1 cellular context compared by ENCODE assay signal in the genomic region with DNA sequence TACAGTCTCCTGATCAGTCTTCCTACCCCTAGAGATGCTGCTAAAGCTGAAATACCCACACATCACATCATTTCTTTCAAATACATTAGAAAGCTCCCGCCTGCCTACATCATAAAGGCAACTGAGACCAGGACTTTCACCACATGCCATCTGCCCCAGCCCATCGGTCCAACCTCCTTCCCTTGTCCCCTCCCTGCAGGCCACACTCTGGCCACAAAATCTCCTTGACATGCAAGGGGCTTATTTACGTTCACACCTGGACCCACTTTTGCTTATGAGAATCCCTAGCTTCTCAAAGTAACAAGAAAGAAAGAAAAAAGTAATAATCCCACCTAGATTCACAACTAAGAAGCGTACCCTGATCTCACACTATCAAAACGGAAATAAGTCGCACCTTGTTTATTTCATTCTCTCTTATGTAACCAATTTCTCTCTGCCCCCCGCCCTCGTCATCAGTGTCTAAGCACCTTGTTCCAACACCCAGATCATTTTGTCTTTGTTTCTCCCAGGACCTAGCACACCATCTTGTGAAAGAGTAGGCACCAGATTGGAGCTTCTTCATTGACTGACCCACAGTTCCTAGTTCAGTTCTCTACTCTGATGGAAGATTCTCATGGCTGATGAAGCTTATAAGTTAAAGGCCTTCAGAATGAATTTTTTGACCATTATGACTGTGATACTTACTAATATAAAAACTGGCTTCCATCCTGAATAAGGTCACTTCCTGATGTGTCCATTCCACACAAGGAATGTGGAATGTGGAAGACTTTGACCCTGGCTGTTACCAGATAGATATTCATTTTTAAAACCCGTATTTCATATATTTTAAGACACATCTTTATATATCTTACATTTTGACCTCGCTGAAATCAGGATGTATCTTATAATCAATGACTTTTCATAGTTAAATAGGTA.
TF ChIP-seq lines count a peak whose summit lies in the region.

No MANE protein-coding gene starts in this region.

TF ChIP-seq in HepG2, 621 proteins besides CTCF, POLR2A, EP300 and RAD21:
- TF ChIP-seq, protein P1, sequence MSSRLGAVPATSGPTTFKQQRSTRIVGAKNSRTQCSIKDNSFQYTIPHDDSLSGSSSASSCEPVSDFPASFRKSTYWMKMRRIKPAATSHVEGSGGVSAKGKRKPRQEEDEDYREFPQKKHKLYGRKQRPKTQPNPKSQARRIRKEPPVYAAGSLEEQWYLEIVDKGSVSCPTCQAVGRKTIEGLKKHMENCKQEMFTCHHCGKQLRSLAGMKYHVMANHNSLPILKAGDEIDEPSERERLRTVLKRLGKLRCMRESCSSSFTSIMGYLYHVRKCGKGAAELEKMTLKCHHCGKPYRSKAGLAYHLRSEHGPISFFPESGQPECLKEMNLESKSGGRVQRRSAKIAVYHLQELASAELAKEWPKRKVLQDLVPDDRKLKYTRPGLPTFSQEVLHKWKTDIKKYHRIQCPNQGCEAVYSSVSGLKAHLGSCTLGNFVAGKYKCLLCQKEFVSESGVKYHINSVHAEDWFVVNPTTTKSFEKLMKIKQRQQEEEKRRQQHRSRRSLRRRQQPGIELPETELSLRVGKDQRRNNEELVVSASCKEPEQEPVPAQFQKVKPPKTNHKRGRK (CRISPR knock-in tag; IDR thresholded peaks at IDR 0.05) = no peak
- TF ChIP-seq TEAD3 (CRISPR knock-in tag; optimal IDR thresholded peaks at IDR 0.05; ENCODE audit: borderline replicate concordance) (peak; percentile 49), ZNF629 (CRISPR knock-in tag; conservative IDR thresholded peaks at IDR 0.05) (0 out of 2 replicates have a peak, but pooled peaks have one; percentile 21), SP4 (CRISPR knock-in tag; IDR thresholded peaks at IDR 0.05) (no peak), ZNF546 (CRISPR knock-in tag; conservative IDR thresholded peaks at IDR 0.05) (0 out of 2 replicates have a peak, but pooled peaks have one; percentile 8)
- TF ChIP-seq, protein P2, sequence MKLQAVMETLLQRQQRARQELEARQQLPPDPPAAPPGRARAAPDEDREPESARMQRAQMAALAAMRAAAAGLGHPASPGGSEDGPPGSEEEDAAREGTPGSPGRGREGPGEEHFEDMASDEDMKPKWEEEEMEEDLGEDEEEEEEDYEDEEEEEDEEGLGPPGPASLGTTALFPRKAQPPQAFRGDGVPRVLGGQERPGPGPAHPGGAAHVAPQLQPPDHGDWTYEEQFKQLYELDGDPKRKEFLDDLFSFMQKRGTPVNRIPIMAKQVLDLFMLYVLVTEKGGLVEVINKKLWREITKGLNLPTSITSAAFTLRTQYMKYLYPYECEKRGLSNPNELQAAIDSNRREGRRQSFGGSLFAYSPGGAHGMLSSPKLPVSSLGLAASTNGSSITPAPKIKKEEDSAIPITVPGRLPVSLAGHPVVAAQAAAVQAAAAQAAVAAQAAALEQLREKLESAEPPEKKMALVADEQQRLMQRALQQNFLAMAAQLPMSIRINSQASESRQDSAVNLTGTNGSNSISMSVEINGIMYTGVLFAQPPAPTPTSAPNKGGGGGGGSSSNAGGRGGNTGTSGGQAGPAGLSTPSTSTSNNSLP (IDR thresholded peaks at IDR 0.05; ENCODE audit: low read depth, low read length) = peak; percentile 28; the same call in 1 of the 2 replicates
